ENCODE assay signal across 28 cellular contexts in genomic region chr2:1097086-1097485, GRCh38.
"Had no signal": no experiment of that assay in that cellular context is flagged by ENCODE, and none has a peak within 500 bp of the region (broad histone marks: within the 10 kb centered on the region; RNA-seq: fewer than 3 reads in every experiment).

No MANE protein-coding gene starts in this region.

- H3K4me1 ChIP-seq: body of pancreas, colonic mucosa, gastroesophageal sphincter had no signal

- H3K4me3 ChIP-seq: body of pancreas, colonic mucosa, esophagus squamous epithelium, gastroesophageal sphincter had no signal

- H3K27me3 Mint-ChIP-seq: activated CD8-positive, alpha-beta T cell treated with anti-CD3 and anti-CD28 coated beads for 36 hours; activated naive CD8-positive, alpha-beta T cell; activated T-helper 17 cell treated with anti-CD3 and anti-CD28 coated beads, Interleukin-2, amount 50 U/mL, for 72 hours; T-cell had no signal

- H3K9me3 Mint-ChIP-seq: activated B cell treated with CpG ODN at 0.5 μM for 24 hours; activated CD8-positive, alpha-beta T cell treated with anti-CD3 and anti-CD28 coated beads for 36 hours; activated T-cell treated with anti-CD3 and anti-CD28 coated beads, Interleukin-2, amount 50 U/mL, for 4 hours; activated T-helper 17 cell treated with anti-CD3 and anti-CD28 coated beads, Interleukin-2, amount 50 U/mL, for 72 hours; T-cell; T-helper 1 cell treated with Interleukin-12 subunit alpha and Interleukin-12 subunit beta and Interleukin-4 antibody, amounts not matched to agents 30 μg/mL and 1 μg/mL, for 36 hours had no signal

- H3K27me3 ChIP-seq: body of pancreas, colonic mucosa, esophagus squamous epithelium, gastroesophageal sphincter had no signal

- H3K36me3 Mint-ChIP-seq: T-cell had no signal

- H3K27ac Mint-ChIP-seq: activated B cell treated with CpG ODN at 0.5 μM for 24 hours; activated CD8-positive, alpha-beta T cell treated with anti-CD3 and anti-CD28 coated beads for 36 hours; activated naive CD8-positive, alpha-beta T cell; activated T-helper 17 cell treated with anti-CD3 and anti-CD28 coated beads, Interleukin-2, amount 50 U/mL, for 72 hours; T-cell; T-helper 1 cell treated with Interleukin-12 subunit alpha and Interleukin-12 subunit beta and Interleukin-4 antibody, amounts not matched to agents 30 μg/mL and 1 μg/mL, for 36 hours had no signal

- DNase-seq: activated B cell treated with CpG ODN at 0.5 μM for 24 hours; activated CD4-positive, alpha-beta T cell treated with anti-CD3 and anti-CD28 coated beads for 48 hours; activated CD4-positive, alpha-beta T cell treated with anti-CD3 and anti-CD28 coated beads, Interleukin-2, amount 50 U/mL, for 1 hour; activated CD4-positive, alpha-beta T cell treated with anti-CD3 and anti-CD28 coated beads, Interleukin-2, amount 50 U/mL, for 48 hours; activated CD8-positive, alpha-beta memory T cell treated with anti-CD3 and anti-CD28 coated beads for 24 hours; activated CD8-positive, alpha-beta T cell treated with anti-CD3 and anti-CD28 coated beads for 36 hours; activated effector memory CD4-positive, alpha-beta T cell treated with Interleukin-2 at 50 U/mL for 16 hours; activated gamma-delta T cell treated with Interleukin-2 at 50 U/mL for 16 hours; activated naive CD4-positive, alpha-beta T cell treated with anti-CD3 and anti-CD28 coated beads, Interleukin-2, amount 50 U/mL, for 16 hours; activated naive CD4-positive, alpha-beta T cell treated with Interleukin-2 at 50 U/mL for 16 hours; activated T-cell treated with anti-CD3 and anti-CD28 coated beads, Interleukin-2, amount 50 U/mL, for 4 hours; amniotic stem cell; aorta; body of pancreas; central memory CD4-positive, alpha-beta T cell; cerebellar nuclear complex; colonic mucosa; effector CD8-positive, alpha-beta T cell; esophagus squamous epithelium; foreskin melanocyte; T-cell; T1000; WERI-Rb-1 had no signal

- H3K36me3 ChIP-seq: colonic mucosa, esophagus squamous epithelium, gastroesophageal sphincter, WERI-Rb-1 had no signal

- H3K9me3 ChIP-seq: body of pancreas, colonic mucosa, esophagus squamous epithelium, gastroesophageal sphincter had no signal

- H3K4me1 Mint-ChIP-seq: activated B cell treated with CpG ODN at 0.5 μM for 24 hours; activated T-helper 17 cell treated with anti-CD3 and anti-CD28 coated beads, Interleukin-2, amount 50 U/mL, for 72 hours had no signal

- H3K4me3 Mint-ChIP-seq: activated B cell treated with CpG ODN at 0.5 μM for 24 hours; activated CD8-positive, alpha-beta T cell treated with anti-CD3 and anti-CD28 coated beads for 36 hours; activated naive CD8-positive, alpha-beta T cell; activated T-cell treated with anti-CD3 and anti-CD28 coated beads, Interleukin-2, amount 50 U/mL, for 4 hours; activated T-helper 17 cell treated with anti-CD3 and anti-CD28 coated beads, Interleukin-2, amount 50 U/mL, for 72 hours; T-cell; T-helper 1 cell treated with Interleukin-12 subunit alpha and Interleukin-12 subunit beta and Interleukin-4 antibody, amounts not matched to agents 30 μg/mL and 1 μg/mL, for 36 hours had no signal

- H3K27ac ChIP-seq: body of pancreas, colonic mucosa, epithelial cell of prostate, esophagus squamous epithelium, gastroesophageal sphincter, WERI-Rb-1 had no signal
